In the genomic region with DNA sequence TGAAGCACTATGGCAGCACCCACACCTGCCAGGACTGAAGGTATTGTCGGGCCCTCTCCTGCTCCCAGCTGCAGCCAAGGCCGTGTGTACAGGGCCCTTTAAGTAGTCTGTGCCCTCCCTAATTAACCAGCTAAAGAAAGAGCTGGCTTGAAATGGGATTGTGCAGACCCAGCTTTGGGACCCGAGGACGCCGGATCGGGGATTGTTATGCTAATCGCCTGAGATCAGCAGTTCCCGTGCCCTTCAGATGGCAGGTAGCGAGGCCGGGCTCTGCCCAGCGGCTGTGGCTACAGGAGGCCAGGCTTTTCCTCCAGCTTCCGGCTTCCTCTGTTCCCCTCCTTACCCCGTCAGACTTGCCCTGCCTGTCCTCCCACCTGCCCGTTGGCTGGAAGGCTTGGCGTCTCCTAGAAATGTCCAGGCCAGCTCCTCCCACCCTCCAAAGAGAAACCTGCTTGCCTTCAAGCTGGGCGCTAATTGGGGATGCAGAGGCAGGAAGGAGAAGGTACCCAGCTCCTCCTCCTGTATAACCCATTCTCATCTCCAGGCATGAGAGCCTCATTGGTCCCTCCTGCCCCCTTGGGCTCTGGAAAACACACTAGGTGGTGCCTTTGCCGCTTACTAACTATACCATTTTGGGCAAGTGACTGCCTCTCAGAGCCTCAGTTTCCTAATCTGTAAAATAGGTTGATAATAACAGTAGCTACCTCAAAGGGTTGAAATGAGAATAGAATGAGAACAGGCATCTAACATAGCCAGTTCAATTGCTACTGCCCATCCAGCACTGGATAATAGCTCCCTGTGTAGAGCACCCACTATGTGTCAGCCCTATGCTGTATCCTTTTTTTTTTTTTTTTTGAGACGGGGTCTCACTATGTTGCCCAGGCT, we compare ENCODE assay signal across 9 cellular contexts. TPM values are rescaled to one million over a fixed set of nuclear protein-coding genes. Genes with fewer than 3 reads are reported as not detected.
DNase-seq lines count a peak whose midpoint lies in the region; FAIRE-seq and TF ChIP-seq lines count a peak whose summit lies in the region.
"Had no signal": no experiment of that assay in that cellular context is flagged by ENCODE, and none has a peak within 500 bp of the region (broad histone marks: within the 10 kb centered on the region; RNA-seq: fewer than 3 reads in every experiment).

No MANE protein-coding gene starts in this region.

- whole genome bisulfite sequencing in ovary, 3 donors = 15 to 23% (median 21%) methylated on average over 18 of the region's 18 CpGs

- no peaks in the 10 kb centered on the region for H3K36me3 Mint-ChIP-seq in activated naive CD4-positive, alpha-beta T cell treated with anti-CD3 and anti-CD28 coated beads, Interleukin-2, amount 10 ng/mL, durations not matched to agents 7 days and 5 days

- H3K27me3 ChIP-seq in bronchial epithelial cell (ENCODE audit: control insufficient read depth, insufficient read depth, low read length) = no peaks in the 10 kb centered on the region
- no peaks in the 10 kb centered on the region for H3K27me3 ChIP-seq in ovary

- FAIRE-seq in bronchial epithelial cell (lab: Jason Lieb, UNC) = peak; percentile 23
- no peak for FAIRE-seq in GM19239 (lab: Jason Lieb, UNC)

- no peaks in the 10 kb centered on the region for H3K4me1 ChIP-seq in ovary (ENCODE audit: insufficient read depth)

- H3K4me3 ChIP-seq in bronchial epithelial cell (ENCODE audit: low read depth, low read length) (no peak overlapping the region), ovary (no peak overlapping the region)

- H3K27ac Mint-ChIP-seq in activated naive CD4-positive, alpha-beta T cell treated with anti-CD3 and anti-CD28 coated beads, Interleukin-2, amount 10 ng/mL, durations not matched to agents 7 days and 5 days = no peak overlapping the region
- H3K27ac Mint-ChIP-seq: CD8-positive, alpha-beta memory T cell had no signal

- no peak for TF ChIP-seq EP300 in ovary (IDR thresholded peaks at IDR 0.05)

- no peak overlapping the region for H3K27ac ChIP-seq in ovary

- no peaks in the 10 kb centered on the region for H3K9me3 ChIP-seq in ovary

- DNase-seq in DMS79 (lab: John Stamatoyannopoulos, UW) = peak; percentile 83
- DNase-seq in NCI-H2107 treated with DMSO at 0.1 percent for 48 hours (lab: John Stamatoyannopoulos, UW; ENCODE audit: unreplicated experiment) = peak; percentile 86
- peak; percentile 74 for DNase-seq in bronchial epithelial cell (ENCODE audit: low read depth)
- DNase-seq in mucosa of gallbladder (ENCODE audit: low spot score) = peak; percentile 29
- DNase-seq in activated naive CD4-positive, alpha-beta T cell treated with anti-CD3 and anti-CD28 coated beads, Interleukin-2, amount 10 ng/mL, durations not matched to agents 7 days and 5 days = no peak
- no peak for DNase-seq in ovary
- DNase-seq in GM19239 (ENCODE audit: insufficient read length, low spot score) = no peak
- DNase-seq in stimulated activated naive CD4-positive, alpha-beta T cell treated with Interleukin-2 at 50 U/mL for 16 hours (lab: John Stamatoyannopoulos, UW) = no peak
- DNase-seq: CD8-positive, alpha-beta memory T cell had no signal

- H3K27me3 Mint-ChIP-seq in activated naive CD4-positive, alpha-beta T cell treated with anti-CD3 and anti-CD28 coated beads, Interleukin-2, amount 10 ng/mL, durations not matched to agents 7 days and 5 days = peaks cover 58% of the 10 kb centered on the region

- no peaks in the 10 kb centered on the region for H3K9me3 Mint-ChIP-seq in activated naive CD4-positive, alpha-beta T cell treated with anti-CD3 and anti-CD28 coated beads, Interleukin-2, amount 10 ng/mL, durations not matched to agents 7 days and 5 days
- H3K9me3 Mint-ChIP-seq: CD8-positive, alpha-beta memory T cell had no signal

- CTCF ChIA-PET in activated naive CD4-positive, alpha-beta T cell treated with anti-CD3 and anti-CD28 coated beads, Interleukin-2, amount 10 ng/mL, durations not matched to agents 7 days and 5 days (lab: Charles Lee) = interaction anchor here (1.2 to 1.8 kb wide), 3 partner anchors 22 to 35 kb away, joined by 3 to 5 read pairs (median 4); no protein-coding TSS in a partner anchor

- no peak for TF ChIP-seq POLR2A in ovary (IDR thresholded peaks at IDR 0.05)

- no peak overlapping the region for H3K4me3 Mint-ChIP-seq in activated naive CD4-positive, alpha-beta T cell treated with anti-CD3 and anti-CD28 coated beads, Interleukin-2, amount 10 ng/mL, durations not matched to agents 7 days and 5 days
- H3K4me3 Mint-ChIP-seq: CD8-positive, alpha-beta memory T cell had no signal

- peaks cover 2% of the 10 kb centered on the region for H3K4me1 Mint-ChIP-seq in activated naive CD4-positive, alpha-beta T cell treated with anti-CD3 and anti-CD28 coated beads, Interleukin-2, amount 10 ng/mL, durations not matched to agents 7 days and 5 days
- H3K4me1 Mint-ChIP-seq: CD8-positive, alpha-beta memory T cell had no signal

- intact Hi-C loops in ovary (cut with DNase I) = no loop called here

- no peaks in the 10 kb centered on the region for H3K36me3 ChIP-seq in bronchial epithelial cell (ENCODE audit: control insufficient read depth, insufficient read depth, low read length)
- H3K36me3 ChIP-seq in ovary = no peaks in the 10 kb centered on the region

- TF ChIP-seq CTCF in bronchial epithelial cell (IDR thresholded peaks at IDR 0.05; ENCODE audit: insufficient read depth, low read length, severe bottlenecking) (no peak), ovary (IDR thresholded peaks at IDR 0.05) (no peak)

RNA-seq across cellular contexts. Expression of gene MSI1, which starts 25.8 kb away (rescaled TPM):
- total RNA-seq in bronchial epithelial cell = not detected in 2 replicates
- 2.6 TPM for total RNA-seq in mucosa of gallbladder
- total RNA-seq in ovary = 1 to 10 TPM in 6 of 7 donors, under 1 TPM in 1; 0.83 to 4.9 (median 2.6) TPM
- polyA plus RNA-seq in ovary = 1 to 10 TPM in 1 of 2 donors, under 1 TPM in 1; 0.92 to 1.8 TPM
- polyA plus RNA-seq: CD8-positive, alpha-beta memory T cell had no signal

RNA-seq across cellular contexts. Expression of gene COX6A1, which starts 43.2 kb away (rescaled TPM):
- total RNA-seq in bronchial epithelial cell = 659 and 789 TPM in 2 replicates
- 375 TPM for total RNA-seq in mucosa of gallbladder
- 100 to 1,000 TPM; 182 to 633 (median 196) TPM for total RNA-seq in ovary
- 100 to 1,000 TPM; 366 to 474 TPM for polyA plus RNA-seq in ovary

RNA-seq across cellular contexts. Expression of gene TRIAP1, which starts 51.5 kb away (rescaled TPM):
- total RNA-seq in bronchial epithelial cell (40.5 and 45.2 TPM in 2 replicates), mucosa of gallbladder (16.1 TPM), ovary (10 to 100 TPM in 4 of 7 donors, 1 to 10 TPM in 3; 8.1 to 14.7 (median 11.4) TPM)
- polyA plus RNA-seq in ovary = 10 to 100 TPM; 15.3 to 18.5 TPM

RNA-seq across cellular contexts. Expression of gene GATC, which starts 51.5 kb away (rescaled TPM):
- total RNA-seq in bronchial epithelial cell (15.1 and 21.6 TPM in 2 replicates), mucosa of gallbladder (30.2 TPM), ovary (10 to 100 TPM; 14.2 to 34.7 (median 19.4) TPM)
- polyA plus RNA-seq in ovary = 10 to 100 TPM; 11.9 to 32.4 TPM

Comparison
In these comparisons a context has a peak if more than half of its experiments do, and no peak if none do; other contexts are left out.
1. DNase-seq: peak in DMS79 (single experiment), NCI-H2107 treated with DMSO at 0.1 percent for 48 hours (single experiment), bronchial epithelial cell (single experiment) and mucosa of gallbladder (single experiment); none in activated naive CD4-positive, alpha-beta T cell treated with anti-CD3 and anti-CD28 coated beads, Interleukin-2, amount 10 ng/mL, durations not matched to agents 7 days and 5 days (single experiment), ovary (0 of 5), GM19239 (single experiment) and stimulated activated naive CD4-positive, alpha-beta T cell treated with Interleukin-2 at 50 U/mL for 16 hours (single experiment).